Comparison of ENCODE assay signal across 7 cellular contexts in genomic region chr9:94166237-94167054, GRCh38.
DNase-seq lines count a peak whose midpoint lies in the region; ATAC-seq and TF ChIP-seq lines count a peak whose summit lies in the region.

No MANE protein-coding gene starts in this region.

- TF ChIP-seq CTCF in astrocyte of the spinal cord (IDR thresholded peaks at IDR 0.05; ENCODE audit: low read depth, low read length) = no peak
- TF ChIP-seq CTCF in retinal pigment epithelial cell (conservative IDR thresholded peaks at IDR 0.05; ENCODE audit: low read depth, low read length) = no peak

- DNase-seq in NCI-H2029 treated with DMSO at 0.1 percent for 48 hours (lab: John Stamatoyannopoulos, UW) = peak; percentile 97
- peak; percentile 93 for DNase-seq in T1000 (lab: John Stamatoyannopoulos, UW)
- DNase-seq in astrocyte of the spinal cord (ENCODE audit: low read depth, low spot score) = peak; percentile 100
- DNase-seq in hypothalamus (lab: John Stamatoyannopoulos, UW) = peak; percentile 28 to 97 (median 93)
- DNase-seq in retinal pigment epithelial cell (ENCODE audit: low read depth) = peak; percentile 97

- H3K4me3 ChIP-seq in astrocyte of the spinal cord (ENCODE audit: low read depth, low read length) (peak overlapping the region; percentile 64), retinal pigment epithelial cell (ENCODE audit: low read length) (peak overlapping the region; percentile 90)

- in situ Hi-C loops in astrocyte of the spinal cord (cut with HindIII; ENCODE audit: low sequenced_read_pairs) = no loop called here

- ATAC-seq in GM18511 (IDR thresholded peaks at IDR 0.05; ENCODE audit: unreplicated experiment) = peak; percentile 68
- peak; percentile 57 for ATAC-seq in HG03025 (IDR thresholded peaks at IDR 0.05; ENCODE audit: low FRiP score, unreplicated experiment)

Comparison
In these comparisons a context has a peak if more than half of its experiments do, and no peak if none do; other contexts are left out.
1. Peak in every context shown above with its lines: DNase-seq, ATAC-seq and H3K4me3 ChIP-seq.